In genomic region chr6:130575971-130576370, GRCh38 we compare ENCODE assay signal across 7 cellular contexts.
DNase-seq lines count a peak whose midpoint lies in the region; ATAC-seq lines count a peak whose summit lies in the region.

No MANE protein-coding gene starts in this region.

- ATAC-seq in GM21360 (IDR thresholded peaks at IDR 0.05; ENCODE audit: unreplicated experiment) (peak; percentile 99), HG03469 (IDR thresholded peaks at IDR 0.05; ENCODE audit: unreplicated experiment) (peak; percentile 97)

- DNase-seq in activated T-cell treated with anti-CD3 and anti-CD28 coated beads, Interleukin-2, amount 50 U/mL, for 48 hours = peak; percentile 38 to 58
- DNase-seq in stimulated activated CD8-positive, alpha-beta memory T cell treated with anti-CD3 and anti-CD28 coated beads, Interleukin-4, amount 100 ng/mL, for 24 hours (ENCODE audit: low read depth) = peak; percentile 1
- no peak for DNase-seq in NCI-H1694 treated with DMSO at 0.1 percent for 48 hours (lab: John Stamatoyannopoulos, UW)
- DNase-seq in NCI-H2081 (lab: John Stamatoyannopoulos, UW) = no peak
- DNase-seq in HPDE6-E6E7 (ENCODE audit: extremely low spot score) = no peak

Comparison
In these comparisons a context has a peak if more than half of its experiments do, and no peak if none do; other contexts are left out.
1. DNase-seq: peak in activated T-cell treated with anti-CD3 and anti-CD28 coated beads, Interleukin-2, amount 50 U/mL, for 48 hours (2 of 2) and stimulated activated CD8-positive, alpha-beta memory T cell treated with anti-CD3 and anti-CD28 coated beads, Interleukin-4, amount 100 ng/mL, for 24 hours (single experiment); none in NCI-H1694 treated with DMSO at 0.1 percent for 48 hours (single experiment), NCI-H2081 (0 of 2) and HPDE6-E6E7 (single experiment).